Comparison of ENCODE assay signal across 8 cellular contexts in genomic region chr14:55129428-55130193, GRCh38. TPM values are rescaled to one million over a fixed set of nuclear protein-coding genes. Genes with fewer than 3 reads are reported as not detected.
DNase-seq lines count a peak whose midpoint lies in the region; ATAC-seq and TF ChIP-seq lines count a peak whose summit lies in the region.

No MANE protein-coding gene starts in this region.

- H3K4me1 Mint-ChIP-seq in Calu3 (ENCODE audit: low read depth, unreplicated experiment), result peaks cover 37% of the 10 kb centered on the region

- peak overlapping the region; percentile 80 for H3K4me3 Mint-ChIP-seq in Calu3 (ENCODE audit: low read depth, unreplicated experiment)

- H3K9me3 ChIP-seq in colonic mucosa, result no peaks in the 10 kb centered on the region

- no TSS peak for BruUV-seq in Calu3 (replicated peaks; lab: Mats Ljungman, UMichigan)

- H3K36me3 Mint-ChIP-seq in Calu3 (ENCODE audit: insufficient read depth, unreplicated experiment), result peaks cover 74% of the 10 kb centered on the region

- WGBS in lower leg skin, 2 donors, result 0 to 1% methylated on average over 29 to 49 of the region's 53 CpGs

- TF ChIP-seq CTCF in Calu3 (IDR thresholded peaks at IDR 0.05; ENCODE audit: unreplicated experiment) (no peak), colonic mucosa (IDR thresholded peaks at IDR 0.05) (no peak), lower leg skin (IDR thresholded peaks at IDR 0.05) (no peak)

- CTCF ChIA-PET in Calu3 (lab: Charles Lee), result interaction anchor here (0.6 to 4.0 kb wide), 7 partner anchors 26 to 59 kb away, joined by 3 to 22 read pairs (median 4); no protein-coding TSS in a partner anchor

- DNase-seq in Calu3, result peak; percentile 58
- DNase-seq in HK-2 (ENCODE audit: unreplicated experiment), result peak; percentile 72
- peak; percentile 21 for DNase-seq in activated CD4-positive, alpha-beta T cell treated with anti-CD3 and anti-CD28 coated beads for 1 hour
- peak; percentile 67 for DNase-seq in colonic mucosa
- peak; percentile 65 to 95 for DNase-seq in lower leg skin (ENCODE audit: low spot score in 2 of 2)
- peak; percentile 31 for DNase-seq in stimulated activated CD8-positive, alpha-beta memory T cell treated with anti-CD3 and anti-CD28 coated beads, Interleukin-12 subunit alpha, Interleukin-12 subunit beta, amount 100 ng/mL, for 4 hours (ENCODE audit: low read depth)
- DNase-seq in NCI-H2196 (lab: John Stamatoyannopoulos, UW; ENCODE audit: unreplicated experiment), result no peak

- H3K4me1 ChIP-seq in colonic mucosa, result peaks cover 23% of the 10 kb centered on the region

- no peaks in the 10 kb centered on the region for H3K9me3 Mint-ChIP-seq in Calu3 (ENCODE audit: low read depth, unreplicated experiment)

- TF ChIP-seq POLR2A in lower leg skin (IDR thresholded peaks at IDR 0.05), result no peak

- H3K27ac Mint-ChIP-seq in Calu3 (ENCODE audit: unreplicated experiment), result peak overlapping the region; percentile 83

- peak overlapping the region; percentile 95 for H3K27ac ChIP-seq in colonic mucosa

- intact Hi-C loops in Calu3 (cut with micrococcal nuclease; ENCODE audit: unreplicated experiment), result no loop called here
- intact Hi-C loops in colonic mucosa (cut with DNase I), result loop anchor here (5.0 kb wide), 1 partner anchor 37 kb away; no protein-coding TSS in a partner anchor
- intact Hi-C loops in lower leg skin (cut with DNase I; ENCODE audit: low total_unique reads), result loop anchor here (10.0 kb wide), 1 partner anchor 45 kb away; no protein-coding TSS in a partner anchor

- peak overlapping the region; percentile 96 to 100 for H3K9ac ChIP-seq in colonic mucosa (ENCODE audit: low read depth in 2 of 2, low read length in 2 of 2)

- no peaks in the 10 kb centered on the region for H3K27me3 Mint-ChIP-seq in Calu3 (ENCODE audit: unreplicated experiment)

- ATAC-seq in GM21360 (IDR thresholded peaks at IDR 0.05; ENCODE audit: unreplicated experiment), result peak; percentile 46

- H3K4me3 ChIP-seq in colonic mucosa (peak overlapping the region; percentile 60), lower leg skin (ENCODE audit: low read depth, poor library complexity, severe bottlenecking) (peak overlapping the region; percentile 84)

- H3K36me3 ChIP-seq in colonic mucosa, result no peaks in the 10 kb centered on the region

- H3K27me3 ChIP-seq in colonic mucosa, result no peaks in the 10 kb centered on the region

RNA-seq across cellular contexts. Expression of gene LGALS3, which starts 0.6 kb away (rescaled TPM):
- total RNA-seq in Calu3 (2022) (429 and 672 TPM in 2 replicates), colonic mucosa (1,000 to 10,000 TPM; 1,592 to 1,798 TPM), lower leg skin (100 to 1,000 TPM; 755 to 857 (median 826) TPM)
